In the genomic region with DNA sequence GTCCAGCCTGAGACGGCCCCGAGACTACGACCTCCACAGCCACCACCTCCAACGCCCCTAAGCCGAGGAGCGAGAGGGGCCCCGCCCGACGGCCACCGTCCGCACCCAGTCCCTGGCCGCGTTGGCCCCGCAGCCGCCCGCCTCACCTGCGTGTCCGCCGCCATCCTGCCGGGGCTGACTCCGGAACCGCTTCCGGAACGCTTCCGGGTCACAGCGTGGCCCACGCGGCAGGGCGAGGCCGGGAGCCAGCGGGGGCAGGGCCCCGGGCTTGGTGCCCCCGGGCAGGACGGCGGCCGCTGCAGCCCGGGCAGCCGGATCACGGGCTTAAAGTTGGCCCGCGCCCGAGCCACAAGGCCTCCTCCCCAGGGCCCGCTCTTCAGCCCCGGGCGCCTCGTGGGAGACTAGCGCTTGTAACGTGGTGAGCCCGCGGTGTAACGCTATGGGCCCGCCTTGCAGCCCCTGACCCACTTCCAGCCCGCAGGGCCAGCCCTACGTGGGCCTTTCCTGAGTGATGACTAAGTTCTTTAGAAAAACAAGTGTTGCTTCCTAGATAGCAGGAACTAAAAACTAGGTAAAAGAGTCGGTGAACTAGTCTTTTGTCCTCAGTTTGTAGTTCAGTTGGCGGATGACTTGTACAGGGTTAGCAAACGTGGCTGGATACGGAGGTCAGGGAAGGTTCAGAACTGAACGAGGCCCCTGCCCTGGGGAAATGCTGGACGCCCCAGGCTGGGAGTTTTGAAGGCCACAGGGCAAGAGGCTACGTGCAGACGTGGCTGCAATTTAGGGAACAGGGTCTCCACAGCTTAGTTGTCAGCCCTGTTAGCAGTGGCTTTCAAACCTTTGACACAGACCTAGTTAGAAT, we compare ENCODE assay signal across 8 cellular contexts. TPM values are rescaled to one million over a fixed set of nuclear protein-coding genes. Genes with fewer than 3 reads are reported as not detected.
A peak's percentile ranks its signal among the peaks of the same experiment; 100 is the strongest.
DNase-seq lines count a peak whose midpoint lies in the region; ATAC-seq and TF ChIP-seq lines count a peak whose summit lies in the region.

A gene with protein sequence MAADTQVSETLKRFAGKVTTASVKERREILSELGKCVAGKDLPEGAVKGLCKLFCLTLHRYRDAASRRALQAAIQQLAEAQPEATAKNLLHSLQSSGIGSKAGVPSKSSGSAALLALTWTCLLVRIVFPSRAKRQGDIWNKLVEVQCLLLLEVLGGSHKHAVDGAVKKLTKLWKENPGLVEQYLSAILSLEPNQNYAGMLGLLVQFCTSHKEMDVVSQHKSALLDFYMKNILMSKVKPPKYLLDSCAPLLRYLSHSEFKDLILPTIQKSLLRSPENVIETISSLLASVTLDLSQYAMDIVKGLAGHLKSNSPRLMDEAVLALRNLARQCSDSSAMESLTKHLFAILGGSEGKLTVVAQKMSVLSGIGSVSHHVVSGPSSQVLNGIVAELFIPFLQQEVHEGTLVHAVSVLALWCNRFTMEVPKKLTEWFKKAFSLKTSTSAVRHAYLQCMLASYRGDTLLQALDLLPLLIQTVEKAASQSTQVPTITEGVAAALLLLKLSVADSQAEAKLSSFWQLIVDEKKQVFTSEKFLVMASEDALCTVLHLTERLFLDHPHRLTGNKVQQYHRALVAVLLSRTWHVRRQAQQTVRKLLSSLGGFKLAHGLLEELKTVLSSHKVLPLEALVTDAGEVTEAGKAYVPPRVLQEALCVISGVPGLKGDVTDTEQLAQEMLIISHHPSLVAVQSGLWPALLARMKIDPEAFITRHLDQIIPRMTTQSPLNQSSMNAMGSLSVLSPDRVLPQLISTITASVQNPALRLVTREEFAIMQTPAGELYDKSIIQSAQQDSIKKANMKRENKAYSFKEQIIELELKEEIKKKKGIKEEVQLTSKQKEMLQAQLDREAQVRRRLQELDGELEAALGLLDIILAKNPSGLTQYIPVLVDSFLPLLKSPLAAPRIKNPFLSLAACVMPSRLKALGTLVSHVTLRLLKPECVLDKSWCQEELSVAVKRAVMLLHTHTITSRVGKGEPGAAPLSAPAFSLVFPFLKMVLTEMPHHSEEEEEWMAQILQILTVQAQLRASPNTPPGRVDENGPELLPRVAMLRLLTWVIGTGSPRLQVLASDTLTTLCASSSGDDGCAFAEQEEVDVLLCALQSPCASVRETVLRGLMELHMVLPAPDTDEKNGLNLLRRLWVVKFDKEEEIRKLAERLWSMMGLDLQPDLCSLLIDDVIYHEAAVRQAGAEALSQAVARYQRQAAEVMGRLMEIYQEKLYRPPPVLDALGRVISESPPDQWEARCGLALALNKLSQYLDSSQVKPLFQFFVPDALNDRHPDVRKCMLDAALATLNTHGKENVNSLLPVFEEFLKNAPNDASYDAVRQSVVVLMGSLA (N-terminal part only) (minus strand): TSS at position 182 of the 862 bp plus-strand sequence. CDS start 18 bp downstream, at position 164.

- H3K4me1 Mint-ChIP-seq in immature natural killer cell, result peaks cover 24 to 43% of the 10 kb centered on the region in 2 donors

- CTCF ChIA-PET in mammary epithelial cell (lab: Charles Lee; ENCODE audit: low non-redundant PET), result no interaction called here

- peak within 1 kb of the TSS; percentile 87 to 97 (median 95) for H3K27ac Mint-ChIP-seq in immature natural killer cell

- no peaks in the 10 kb centered on the region for H3K9me3 ChIP-seq in mammary epithelial cell (replicated peaks; ENCODE audit: insufficient read depth, low read length)

- peak within 1 kb of the TSS; percentile 90 to 92 (median 90) for H3K4me3 Mint-ChIP-seq in immature natural killer cell

- dilution Hi-C loops in mammary epithelial cell (cut with HindIII; ENCODE audit: low sequenced_read_pairs), result no loop called here

- TF ChIP-seq CTCF in WI38 (IDR thresholded peaks at IDR 0.05; ENCODE audit: low read depth, low read length) (no peak), mammary epithelial cell (conservative IDR thresholded peaks at IDR 0.05 in 1 of 2, IDR thresholded peaks at IDR 0.05 in 1 of 2; ENCODE audit: extremely low read depth in 1 of 2, insufficient read depth in 1 of 2, low read depth in 1 of 2, low read length in 2 of 2) (no peak)

- peaks cover 53% of the 10 kb centered on the region for H3K4me1 ChIP-seq in mammary epithelial cell (ENCODE audit: insufficient read depth, low read length)

- in situ Hi-C loops in mammary epithelial cell (cut with MboI; ENCODE audit: low sequenced_read_pairs in 2 of 2), result no loop called here

- peak within 1 kb of the TSS; percentile 71 for H3K4me2 ChIP-seq in mammary epithelial cell (ENCODE audit: insufficient read depth, low read depth, low read length)

- peak within 1 kb of the TSS; percentile 81 for H3K9ac ChIP-seq in mammary epithelial cell (ENCODE audit: insufficient read depth, low read length)

- H3K4me3 ChIP-seq in WI38 (ENCODE audit: low read depth, low read length) (peak within 1 kb of the TSS; percentile 77), mammary epithelial cell (replicated peaks in 1 of 3; ENCODE audit: insufficient read depth in 1 of 3, low read depth in 2 of 3, low read length in 3 of 3) (peak within 1 kb of the TSS; percentile 77 to 100 (median 81))

- TSS peak; percentile 60 for BruUV-seq in mammary epithelial cell (replicated peaks; lab: Mats Ljungman, UMichigan)

- peak; percentile 54 for ATAC-seq in HG02884 (IDR thresholded peaks at IDR 0.05; ENCODE audit: unreplicated experiment)

- H3K36me3 ChIP-seq in mammary epithelial cell (ENCODE audit: insufficient read depth, low read length), result peaks cover 36% of the 10 kb centered on the region

- no peaks in the 10 kb centered on the region for H3K27me3 ChIP-seq in mammary epithelial cell (ENCODE audit: insufficient read depth, low read length)

- WGBS in mammary epithelial cell (ENCODE audit: low coverage, missing lambda C conversion rate), result 3% methylated on average over 24 of the region's 62 CpGs

- peaks cover 2 to 11% (median 5%) of the 10 kb centered on the region in 3 donors for H3K27me3 Mint-ChIP-seq in immature natural killer cell (ENCODE audit: low read depth in 3 of 3)

- peak within 1 kb of the TSS; percentile 79 for H2AFZ ChIP-seq in mammary epithelial cell (ENCODE audit: low read depth, low read length)

- peaks cover 0 to 28% (median 0%) of the 10 kb centered on the region in 3 donors for H3K36me3 Mint-ChIP-seq in immature natural killer cell

- H3K79me2 ChIP-seq in mammary epithelial cell (ENCODE audit: insufficient read depth, low read length), result peaks cover 86% of the 10 kb centered on the region

- H3K9me3 Mint-ChIP-seq in immature natural killer cell, result no peaks in the 10 kb centered on the region

- H4K20me1 ChIP-seq in mammary epithelial cell (ENCODE audit: insufficient read depth, low read length), result peaks cover 4% of the 10 kb centered on the region

- intact Hi-C loops in mammary epithelial cell (cut with micrococcal nuclease), result no loop called here

- H3K27ac ChIP-seq in mammary epithelial cell (ENCODE audit: insufficient read depth, low read depth, low read length), result peak within 1 kb of the TSS; percentile 59

- DNase-seq in NCI-H2081 (lab: John Stamatoyannopoulos, UW), result peak; percentile 68 to 79
- DNase-seq in NCI-H2081 treated with DMSO at 0.1 percent for 48 hours (lab: John Stamatoyannopoulos, UW), result no peak
- peak; percentile 25 for DNase-seq in NCI-H2107 treated with DMSO at 0.1 percent for 48 hours (lab: John Stamatoyannopoulos, UW; ENCODE audit: unreplicated experiment)
- peak; percentile 84 for DNase-seq in mammary epithelial cell
- DNase-seq in immature natural killer cell, result peak; percentile 85 to 89 (median 87)
- peak; percentile 28 for DNase-seq in smooth muscle cell of the brain vasculature (ENCODE audit: low read depth, low spot score)

RNA-seq across cellular contexts. Expression of the gene that starts here (rescaled TPM):
- 100 to 1,000 TPM in 1 of 2 donors, 10 to 100 TPM in 1; 92.5 to 109 TPM for total RNA-seq in mammary epithelial cell
- 45.7 TPM for polyA plus RNA-seq in mammary epithelial cell
- 341 TPM for polyA minus RNA-seq in mammary epithelial cell
- 10 to 100 TPM in 2 of 3 donors, 1 to 10 TPM in 1; 9.7 to 26.4 (median 11.3) TPM for polyA plus RNA-seq in immature natural killer cell
